Comparison of ENCODE assay signal across 9 cellular contexts in genomic region chr16:89863741-89864391, GRCh38. TPM values are rescaled to one million over a fixed set of nuclear protein-coding genes. Genes with fewer than 3 reads are reported as not detected.
DNase-seq lines count a peak whose midpoint lies in the region; ATAC-seq and TF ChIP-seq lines count a peak whose summit lies in the region.
"Had no signal": no experiment of that assay in that cellular context is flagged by ENCODE, and none has a peak within 500 bp of the region (broad histone marks: within the 10 kb centered on the region; RNA-seq: fewer than 3 reads in every experiment).

No MANE protein-coding gene starts in this region.

- POLR2A ChIA-PET in activated CD8-positive, alpha-beta T cell treated with anti-CD3 and anti-CD28 coated beads for 36 hours (lab: Charles Lee), result interaction anchor here (0.8 to 3.4 kb wide), 4 partner anchors 9 to 88 kb away, joined by 3 to 29 read pairs (median 4); partner anchors contain the start of genes FANCA and TCF25

- H3K27ac Mint-ChIP-seq in activated CD8-positive, alpha-beta T cell treated with anti-CD3 and anti-CD28 coated beads for 36 hours, result peak overlapping the region; percentile 64

- peak overlapping the region; percentile 27 for H3K4me3 Mint-ChIP-seq in activated CD8-positive, alpha-beta T cell treated with anti-CD3 and anti-CD28 coated beads for 36 hours

- intact Hi-C loops in activated CD8-positive, alpha-beta T cell treated with anti-CD3 and anti-CD28 coated beads for 36 hours (cut with micrococcal nuclease), result loop anchor here (2.0 to 10.0 kb wide), 2 partner anchors 49 to 79 kb away; partner anchors contain the start of gene FANCA

- H3K27me3 Mint-ChIP-seq in activated CD8-positive, alpha-beta T cell treated with anti-CD3 and anti-CD28 coated beads for 36 hours, result no peaks in the 10 kb centered on the region

- peaks cover 6% of the 10 kb centered on the region for H3K9me3 Mint-ChIP-seq in activated CD8-positive, alpha-beta T cell treated with anti-CD3 and anti-CD28 coated beads for 36 hours

- peaks cover 31% of the 10 kb centered on the region for H3K4me1 Mint-ChIP-seq in activated CD8-positive, alpha-beta T cell treated with anti-CD3 and anti-CD28 coated beads for 36 hours (ENCODE audit: low read depth)

- peak; percentile 52 for DNase-seq in activated CD8-positive, alpha-beta T cell treated with anti-CD3 and anti-CD28 coated beads for 36 hours
- DNase-seq in fibroblast of the aortic adventitia (ENCODE audit: low read depth) (peak; percentile 48), HuH-7.5 (ENCODE audit: low spot score) (no peak), NCI-H524 treated with DMSO at 0.1 percent for 48 hours (lab: John Stamatoyannopoulos, UW) (no peak), NCI-H774 (lab: John Stamatoyannopoulos, UW) (no peak)
- peak; percentile 45 for DNase-seq in stimulated activated CD4-positive, alpha-beta T cell treated with anti-CD3 and anti-CD28 coated beads, Interleukin-4, amount 100 ng/mL, for 24 hours

- no peak for TF ChIP-seq CTCF in activated CD8-positive, alpha-beta T cell treated with anti-CD3 and anti-CD28 coated beads for 36 hours (IDR thresholded peaks at IDR 0.05)
- TF ChIP-seq CTCF in fibroblast of the aortic adventitia (IDR thresholded peaks at IDR 0.05; ENCODE audit: insufficient read depth, low read length), result no peak

- peaks cover 7% of the 10 kb centered on the region for H3K36me3 Mint-ChIP-seq in activated CD8-positive, alpha-beta T cell treated with anti-CD3 and anti-CD28 coated beads for 36 hours (ENCODE audit: low read depth)

- CTCF ChIA-PET in activated CD8-positive, alpha-beta T cell treated with anti-CD3 and anti-CD28 coated beads for 36 hours (lab: Charles Lee), result interaction anchor here (0.9 to 2.9 kb wide), 7 partner anchors 9 to 164 kb away, joined by 3 to 21 read pairs (median 4); partner anchors contain the start of gene TCF25

- ATAC-seq in GM18867 (IDR thresholded peaks at IDR 0.05; ENCODE audit: unreplicated experiment) (peak; percentile 61), HG02970 (IDR thresholded peaks at IDR 0.05; ENCODE audit: low FRiP score, unreplicated experiment) (peak; percentile 57)
- ATAC-seq in activated CD8-positive, alpha-beta T cell treated with anti-CD3 and anti-CD28 coated beads for 36 hours, result peak; percentile 63

- H3K4me3 ChIP-seq in fibroblast of the aortic adventitia (ENCODE audit: low read depth, low read length), result no peak overlapping the region
- H3K4me3 ChIP-seq: pancreas had no signal

RNA-seq across cellular contexts. Expression of gene TCF25, which starts 9.5 kb away (rescaled TPM):
- 100 to 1,000 TPM; 138 to 149 TPM for total RNA-seq in activated CD8-positive, alpha-beta T cell treated with anti-CD3 and anti-CD28 coated beads for 36 hours
- 163 and 417 TPM in 2 replicates for total RNA-seq in fibroblast of the aortic adventitia (ENCODE audit: low replicate concordance)

RNA-seq across cellular contexts. Expression of gene SPIRE2, which starts 35.6 kb away (rescaled TPM):
- total RNA-seq in activated CD8-positive, alpha-beta T cell treated with anti-CD3 and anti-CD28 coated beads for 36 hours, result under 1 TPM; 0.27 to 0.29 TPM
- 2.5 and 7.1 TPM in 2 replicates for total RNA-seq in fibroblast of the aortic adventitia (ENCODE audit: low replicate concordance)

RNA-seq across cellular contexts. Expression of gene FANCA, which starts 47.4 kb away (rescaled TPM):
- 100 to 1,000 TPM in 1 of 2 experiments, 10 to 100 TPM in 1; 95.5 to 100 TPM for total RNA-seq in activated CD8-positive, alpha-beta T cell treated with anti-CD3 and anti-CD28 coated beads for 36 hours
- total RNA-seq in fibroblast of the aortic adventitia (ENCODE audit: low replicate concordance), result 0.90 and 27.0 TPM in 2 replicates

RNA-seq across cellular contexts. Expression of gene MC1R, which starts 54.8 kb away (rescaled TPM):
- total RNA-seq in activated CD8-positive, alpha-beta T cell treated with anti-CD3 and anti-CD28 coated beads for 36 hours, result 1 to 10 TPM; 2.0 to 2.5 TPM
- total RNA-seq in fibroblast of the aortic adventitia (ENCODE audit: low replicate concordance), result 5.2 and 8.1 TPM in 2 replicates

RNA-seq across cellular contexts. Expression of gene TUBB3, which starts 59.3 kb away (rescaled TPM):
- total RNA-seq in activated CD8-positive, alpha-beta T cell treated with anti-CD3 and anti-CD28 coated beads for 36 hours, result 1 to 10 TPM in 1 of 2 experiments, under 1 TPM in 1; 0.27 to 1.2 TPM
- 42.3 and 299 TPM in 2 replicates for total RNA-seq in fibroblast of the aortic adventitia (ENCODE audit: low replicate concordance)

Comparison
In these comparisons a context has a peak if more than half of its experiments do, and no peak if none do; other contexts are left out.
1. DNase-seq: peak in activated CD8-positive, alpha-beta T cell treated with anti-CD3 and anti-CD28 coated beads for 36 hours (single experiment), fibroblast of the aortic adventitia (single experiment) and stimulated activated CD4-positive, alpha-beta T cell treated with anti-CD3 and anti-CD28 coated beads, Interleukin-4, amount 100 ng/mL, for 24 hours (single experiment); none in HuH-7.5 (single experiment), NCI-H524 treated with DMSO at 0.1 percent for 48 hours (single experiment) and NCI-H774 (single experiment).
2. Peak in every context shown above with its lines, with median percentiles within 50 percentile points of each other: ATAC-seq.